1 cellular context compared by ENCODE assay signal in genomic region chr2:12928706-12929291, GRCh38.
TF ChIP-seq lines count a peak whose summit lies in the region.

No MANE protein-coding gene starts in this region.

TF ChIP-seq in HEK293, 187 proteins besides CTCF, POLR2A, EP300 and RAD21 (continued from another document):
- TF ChIP-seq ZSCAN18 (tag by site-specific recombination; IDR thresholded peaks at IDR 0.05) (no peak), PRDM2 (tag by site-specific recombination; IDR thresholded peaks at IDR 0.05; ENCODE audit: borderline replicate concordance) (no peak), ZNF600 (tag by site-specific recombination; IDR thresholded peaks at IDR 0.05) (0 out of 2 replicates have a peak, but pooled peaks have one; percentile 25), KLF1 (tag by site-specific recombination; IDR thresholded peaks at IDR 0.05) (no peak), PRDM6 (tag by site-specific recombination; IDR thresholded peaks at IDR 0.05) (0 out of 2 replicates have a peak, but pooled peaks have one; percentile 10), ZBTB20 (tag by site-specific recombination; IDR thresholded peaks at IDR 0.05) (no peak), WT1 (tag by site-specific recombination; IDR thresholded peaks at IDR 0.05) (0 out of 2 replicates have a peak, but pooled peaks have one; percentile 34), ZBTB17 (tag by site-specific recombination; IDR thresholded peaks at IDR 0.05) (0 out of 2 replicates have a peak, but pooled peaks have one; percentile 40), ZNF37A (tag by site-specific recombination; IDR thresholded peaks at IDR 0.05) (no peak), ZNF510 (tag by site-specific recombination; IDR thresholded peaks at IDR 0.05; ENCODE audit: insufficient replicate concordance) (no peak)
